9 cellular contexts compared by ENCODE assay signal in genomic region chr9:13033959-13034695, GRCh38.
DNase-seq lines count a peak whose midpoint lies in the region; ATAC-seq and TF ChIP-seq lines count a peak whose summit lies in the region.
"Had no signal": no experiment of that assay in that cellular context is flagged by ENCODE, and none has a peak within 500 bp of the region (broad histone marks: within the 10 kb centered on the region; RNA-seq: fewer than 3 reads in every experiment).

No MANE protein-coding gene starts in this region.

- peak; percentile 87 for TF ChIP-seq CTCF in epithelial cell of proximal tubule (conservative IDR thresholded peaks at IDR 0.05; ENCODE audit: low read depth, low read length)

- H3K27me3 Mint-ChIP-seq in activated CD4-positive, alpha-beta T cell treated with anti-CD3 and anti-CD28 coated beads, Interleukin-2, amount 10 ng/mL, durations not matched to agents 24 days and 14 days, result no peaks in the 10 kb centered on the region
- H3K27me3 Mint-ChIP-seq: CD4-positive, CD25-positive, alpha-beta regulatory T cell had no signal

- no peak overlapping the region for H3K4me3 Mint-ChIP-seq in activated CD4-positive, alpha-beta T cell treated with anti-CD3 and anti-CD28 coated beads, Interleukin-2, amount 10 ng/mL, durations not matched to agents 24 days and 14 days
- H3K4me3 Mint-ChIP-seq: CD4-positive, CD25-positive, alpha-beta regulatory T cell had no signal

- DNase-seq in activated CD4-positive, alpha-beta T cell treated with anti-CD3 and anti-CD28 coated beads, Interleukin-2, amount 10 ng/mL, durations not matched to agents 24 days and 14 days, result peak; percentile 58
- DNase-seq in activated CD4-positive, alpha-beta T cell treated with anti-CD3 and anti-CD28 coated beads, Interleukin-2, amount 50 U/mL, for 1 hour, result no peak
- peak; percentile 50 for DNase-seq in LoVo (ENCODE audit: low spot score)
- DNase-seq in RPMI8226, result peak; percentile 57
- DNase-seq in epithelial cell of proximal tubule (ENCODE audit: low read depth), result peak; percentile 12
- DNase-seq in mucosa of gallbladder (ENCODE audit: low spot score), result peak; percentile 60
- no peak for DNase-seq in activated CD8-positive, alpha-beta memory T cell treated with anti-CD3 and anti-CD28 coated beads, Interleukin-2, amount 50 U/mL, for 48 hours
- DNase-seq: CD4-positive, CD25-positive, alpha-beta regulatory T cell had no signal

- H3K9me3 Mint-ChIP-seq in activated CD4-positive, alpha-beta T cell treated with anti-CD3 and anti-CD28 coated beads, Interleukin-2, amount 10 ng/mL, durations not matched to agents 24 days and 14 days, result peaks cover 4% of the 10 kb centered on the region

- H3K4me3 ChIP-seq in epithelial cell of proximal tubule (ENCODE audit: low read depth, low read length), result peak overlapping the region; percentile 42

- no peaks in the 10 kb centered on the region for H3K36me3 Mint-ChIP-seq in activated CD4-positive, alpha-beta T cell treated with anti-CD3 and anti-CD28 coated beads, Interleukin-2, amount 10 ng/mL, durations not matched to agents 24 days and 14 days (ENCODE audit: low read depth)
- H3K36me3 Mint-ChIP-seq: CD4-positive, CD25-positive, alpha-beta regulatory T cell had no signal

- H3K4me1 Mint-ChIP-seq in activated CD4-positive, alpha-beta T cell treated with anti-CD3 and anti-CD28 coated beads, Interleukin-2, amount 10 ng/mL, durations not matched to agents 24 days and 14 days, result no peaks in the 10 kb centered on the region

- ATAC-seq in HG02642 (IDR thresholded peaks at IDR 0.05; ENCODE audit: poor library complexity, unreplicated experiment), result no peak

- intact Hi-C loops in activated CD4-positive, alpha-beta T cell treated with anti-CD3 and anti-CD28 coated beads, Interleukin-2, amount 10 ng/mL, durations not matched to agents 24 days and 14 days (cut with micrococcal nuclease), result no loop called here

- no peak overlapping the region for H3K27ac Mint-ChIP-seq in activated CD4-positive, alpha-beta T cell treated with anti-CD3 and anti-CD28 coated beads, Interleukin-2, amount 10 ng/mL, durations not matched to agents 24 days and 14 days
- H3K27ac Mint-ChIP-seq: CD4-positive, CD25-positive, alpha-beta regulatory T cell had no signal

Comparison
In these comparisons a context has a peak if more than half of its experiments do, and no peak if none do; other contexts are left out.
1. DNase-seq: peak in activated CD4-positive, alpha-beta T cell treated with anti-CD3 and anti-CD28 coated beads, Interleukin-2, amount 10 ng/mL, durations not matched to agents 24 days and 14 days (single experiment), LoVo (single experiment), RPMI8226 (single experiment), epithelial cell of proximal tubule (single experiment) and mucosa of gallbladder (single experiment); none in activated CD4-positive, alpha-beta T cell treated with anti-CD3 and anti-CD28 coated beads, Interleukin-2, amount 50 U/mL, for 1 hour (single experiment) and activated CD8-positive, alpha-beta memory T cell treated with anti-CD3 and anti-CD28 coated beads, Interleukin-2, amount 50 U/mL, for 48 hours (single experiment).